Comparison of ENCODE assay signal across 1 cellular context in the genomic region with DNA sequence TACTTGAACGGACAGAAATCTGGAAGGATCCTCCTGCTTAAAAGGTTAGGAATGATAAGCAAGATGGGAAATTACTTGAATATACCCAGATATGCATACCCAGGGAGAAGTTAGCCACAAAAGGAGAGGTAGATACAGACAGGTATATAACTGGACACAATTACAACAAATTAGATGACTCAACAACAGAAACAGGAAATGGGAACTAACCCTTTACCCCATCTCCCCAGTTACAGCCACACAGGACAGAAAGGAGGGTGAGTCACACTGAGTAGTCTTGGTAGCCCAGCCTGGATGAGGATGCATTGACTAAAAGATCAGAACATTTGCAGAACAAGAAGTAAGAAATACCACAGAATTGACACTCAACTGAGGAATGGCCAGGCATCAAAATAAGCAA.
TF ChIP-seq lines count a peak whose summit lies in the region.

No MANE protein-coding gene starts in this region.

TF ChIP-seq in IMR-90, 13 proteins besides CTCF, POLR2A, EP300 and RAD21 (continued from another document):
- TF ChIP-seq, protein P1, sequence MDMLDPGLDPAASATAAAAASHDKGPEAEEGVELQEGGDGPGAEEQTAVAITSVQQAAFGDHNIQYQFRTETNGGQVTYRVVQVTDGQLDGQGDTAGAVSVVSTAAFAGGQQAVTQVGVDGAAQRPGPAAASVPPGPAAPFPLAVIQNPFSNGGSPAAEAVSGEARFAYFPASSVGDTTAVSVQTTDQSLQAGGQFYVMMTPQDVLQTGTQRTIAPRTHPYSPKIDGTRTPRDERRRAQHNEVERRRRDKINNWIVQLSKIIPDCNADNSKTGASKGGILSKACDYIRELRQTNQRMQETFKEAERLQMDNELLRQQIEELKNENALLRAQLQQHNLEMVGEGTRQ (IDR thresholded peaks at IDR 0.05; ENCODE audit: low read depth, low read length): no peak
- TF ChIP-seq RCOR1 (IDR thresholded peaks at IDR 0.05; ENCODE audit: insufficient replicate concordance, low read length): no peak
- TF ChIP-seq SMC3 (IDR thresholded peaks at IDR 0.05; ENCODE audit: low read depth, low read length): no peak
- no peak for TF ChIP-seq MAFK (IDR thresholded peaks at IDR 0.05; ENCODE audit: low read depth, low read length)
- no peak for TF ChIP-seq CEBPB (IDR thresholded peaks at IDR 0.05; ENCODE audit: low read depth, low read length)
- TF ChIP-seq NFE2L2 (IDR thresholded peaks at IDR 0.05; ENCODE audit: low read depth, low read length): no peak
- TF ChIP-seq RFX5 (IDR thresholded peaks at IDR 0.05; ENCODE audit: low read depth, low read length): no peak
- TF ChIP-seq BHLHE40 (IDR thresholded peaks at IDR 0.05; ENCODE audit: low read depth, low read length): no peak
TF ChIP-seq in IMR-90: peak in this region for 0.
